ENCODE assay signal across 19 cellular contexts in the genomic region with DNA sequence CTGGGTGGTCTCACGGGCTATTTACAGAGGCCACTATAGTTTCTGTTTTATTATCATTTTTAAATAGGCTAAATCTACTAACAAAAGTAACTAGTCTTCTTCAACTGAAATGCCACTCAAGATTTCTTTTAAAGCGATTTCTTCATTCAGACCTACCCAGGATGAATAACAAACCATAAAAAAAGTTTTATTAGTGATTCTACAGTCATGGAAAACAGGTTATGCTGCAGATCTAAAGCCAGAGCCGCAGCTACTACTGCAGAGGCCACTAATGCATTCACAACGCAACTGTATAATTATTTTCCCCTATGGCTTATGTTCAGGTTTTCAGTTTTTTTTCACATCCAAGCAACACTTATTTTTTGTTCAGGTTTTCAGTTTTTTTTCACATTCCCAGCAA.
A peak's percentile ranks its signal among the peaks of the same experiment; 100 is the strongest.
DNase-seq lines count a peak whose midpoint lies in the region; ATAC-seq and TF ChIP-seq lines count a peak whose summit lies in the region.
"Had no signal": no experiment of that assay in that cellular context is flagged by ENCODE, and none has a peak within 500 bp of the region (broad histone marks: within the 10 kb centered on the region; RNA-seq: fewer than 3 reads in every experiment).

No MANE protein-coding gene starts in this region.

- H3K4me1 ChIP-seq in ACC112 (ENCODE audit: control insufficient read depth, insufficient read depth, low read length, unreplicated experiment) (peaks cover 30% of the 10 kb centered on the region), endodermal cell (ENCODE audit: control insufficient read depth, insufficient read depth, low read length) (peaks cover 5% of the 10 kb centered on the region)
- H3K4me1 ChIP-seq: spleen, tibial nerve had no signal

- TF ChIP-seq CTCF in LNCaP clone FGC (IDR thresholded peaks at IDR 0.05; ENCODE audit: control insufficient read depth, extremely low read depth, insufficient read depth) (no peak), endodermal cell (conservative IDR thresholded peaks at IDR 0.05) (no peak), nephron progenitor cell (IDR thresholded peaks at IDR 0.05) (no peak), progenitor cell of endocrine pancreas (IDR thresholded peaks at IDR 0.05; ENCODE audit: unreplicated experiment) (no peak)

- peak overlapping the region; percentile 40 for H3K27ac ChIP-seq in ACC112 (ENCODE audit: low read depth, low read length)
- H3K27ac ChIP-seq in endodermal cell (ENCODE audit: low read depth, low read length), result peak overlapping the region; percentile 9
- H3K27ac ChIP-seq: spleen, tibial nerve had no signal

- H3K27me3 Mint-ChIP-seq in endodermal cell (ENCODE audit: insufficient read depth) (no peaks in the 10 kb centered on the region), nephron progenitor cell (ENCODE audit: low read depth, poor library complexity) (no peaks in the 10 kb centered on the region), progenitor cell of endocrine pancreas (peaks cover 3% of the 10 kb centered on the region)
- H3K27me3 Mint-ChIP-seq: activated naive CD8-positive, alpha-beta T cell treated with anti-CD3 and anti-CD28 coated beads for 36 hours had no signal

- H3K9me3 ChIP-seq in endodermal cell (ENCODE audit: control insufficient read depth, low read length), result no peaks in the 10 kb centered on the region
- H3K9me3 ChIP-seq: spleen, tibial nerve had no signal

- H3K79me2 ChIP-seq in ACC112 (ENCODE audit: control insufficient read depth, insufficient read depth, low read length, unreplicated experiment), result no peaks in the 10 kb centered on the region

- H3K36me3 ChIP-seq in ACC112 (ENCODE audit: insufficient read depth, low read length), result no peaks in the 10 kb centered on the region
- H3K36me3 ChIP-seq in endodermal cell (ENCODE audit: control insufficient read depth, insufficient read depth, low read length), result no peaks in the 10 kb centered on the region
- H3K36me3 ChIP-seq: spleen, tibial nerve had no signal

- H3K4me3 ChIP-seq in ACC112 (ENCODE audit: low read depth, low read length) (peak overlapping the region; percentile 55; the same call in 1 of the 2 replicates), LNCaP clone FGC (ENCODE audit: low read depth, low read length) (no peak overlapping the region), endodermal cell (ENCODE audit: low read length) (no peak overlapping the region)
- H3K4me3 ChIP-seq: spleen, tibial nerve had no signal

- ATAC-seq in HG02678 (IDR thresholded peaks at IDR 0.05; ENCODE audit: unreplicated experiment) (no peak), GM19035 (IDR thresholded peaks at IDR 0.05; ENCODE audit: unreplicated experiment) (no peak)
- ATAC-seq: HCT116; Right ventricle myocardium inferior; stimulated activated memory B cell treated with anti-CD40 and anti-IgM and Interleukin-4, amounts not matched to agents 10 μg/mL and 1 μg/mL and 100 μg/mL, for 72 hours; T-helper 17 cell had no signal

- H3K4me3 Mint-ChIP-seq in endodermal cell, result no peak overlapping the region
- H3K4me3 Mint-ChIP-seq in nephron progenitor cell, result peak overlapping the region; percentile 84
- no peak overlapping the region for H3K4me3 Mint-ChIP-seq in progenitor cell of endocrine pancreas (ENCODE audit: low read depth)
- H3K4me3 Mint-ChIP-seq: activated naive CD8-positive, alpha-beta T cell treated with anti-CD3 and anti-CD28 coated beads for 36 hours; CD4-positive, alpha-beta memory T cell; stimulated activated memory B cell treated with anti-CD40 and anti-IgM and Interleukin-4, amounts not matched to agents 10 μg/mL and 1 μg/mL and 100 μg/mL, for 72 hours; T-helper 17 cell had no signal

- H3K9me3 Mint-ChIP-seq in endodermal cell (no peaks in the 10 kb centered on the region), nephron progenitor cell (no peaks in the 10 kb centered on the region), progenitor cell of endocrine pancreas (ENCODE audit: low read depth) (no peaks in the 10 kb centered on the region)
- H3K9me3 Mint-ChIP-seq: activated naive CD8-positive, alpha-beta T cell treated with anti-CD3 and anti-CD28 coated beads for 36 hours; stimulated activated memory B cell treated with anti-CD40 and anti-IgM and Interleukin-4, amounts not matched to agents 10 μg/mL and 1 μg/mL and 100 μg/mL, for 72 hours had no signal

- H2AFZ ChIP-seq in ACC112 (ENCODE audit: low read length, unreplicated experiment), result peak overlapping the region; percentile 35

- H3K27me3 ChIP-seq in ACC112 (ENCODE audit: insufficient read depth, low read length) (no peaks in the 10 kb centered on the region), endodermal cell (ENCODE audit: control insufficient read depth, insufficient read depth, low read length, poor library complexity, severe bottlenecking) (peaks cover 6% of the 10 kb centered on the region)
- H3K27me3 ChIP-seq: spleen, tibial nerve had no signal

- H3K36me3 Mint-ChIP-seq in endodermal cell (ENCODE audit: low read depth), result peaks cover 2% of the 10 kb centered on the region
- H3K36me3 Mint-ChIP-seq in nephron progenitor cell (ENCODE audit: low read depth), result peaks cover 12% of the 10 kb centered on the region
- H3K36me3 Mint-ChIP-seq in progenitor cell of endocrine pancreas (ENCODE audit: insufficient read depth), result peaks cover 2% of the 10 kb centered on the region
- H3K36me3 Mint-ChIP-seq: activated naive CD8-positive, alpha-beta T cell treated with anti-CD3 and anti-CD28 coated beads for 36 hours; CD4-positive, alpha-beta memory T cell; stimulated activated memory B cell treated with anti-CD40 and anti-IgM and Interleukin-4, amounts not matched to agents 10 μg/mL and 1 μg/mL and 100 μg/mL, for 72 hours had no signal

- H3K27ac Mint-ChIP-seq in endodermal cell (no peak overlapping the region), nephron progenitor cell (peak overlapping the region; percentile 96), progenitor cell of endocrine pancreas (no peak overlapping the region)
- H3K27ac Mint-ChIP-seq: activated naive CD8-positive, alpha-beta T cell treated with anti-CD3 and anti-CD28 coated beads for 36 hours; CD4-positive, alpha-beta memory T cell; stimulated activated memory B cell treated with anti-CD40 and anti-IgM and Interleukin-4, amounts not matched to agents 10 μg/mL and 1 μg/mL and 100 μg/mL, for 72 hours; T-helper 17 cell had no signal

- no peak overlapping the region for H3K9ac ChIP-seq in endodermal cell (ENCODE audit: extremely low read depth, low read length, poor library complexity, severe bottlenecking)

- peaks cover 28% of the 10 kb centered on the region for H3K4me1 Mint-ChIP-seq in endodermal cell
- peaks cover 60% of the 10 kb centered on the region for H3K4me1 Mint-ChIP-seq in nephron progenitor cell
- peaks cover 11% of the 10 kb centered on the region for H3K4me1 Mint-ChIP-seq in progenitor cell of endocrine pancreas (ENCODE audit: low read depth)
- H3K4me1 Mint-ChIP-seq: activated naive CD8-positive, alpha-beta T cell treated with anti-CD3 and anti-CD28 coated beads for 36 hours; CD4-positive, alpha-beta memory T cell; stimulated activated memory B cell treated with anti-CD40 and anti-IgM and Interleukin-4, amounts not matched to agents 10 μg/mL and 1 μg/mL and 100 μg/mL, for 72 hours had no signal

- WGBS in endodermal cell (ENCODE audit: insufficient coverage in 1 of 2, insufficient read length in 1 of 2), 2 experiments, result 37 to 54% methylated on average over 2 to 3 of the region's 4 CpGs

- DNase-seq in LNCaP clone FGC (ENCODE audit: low read depth), result peak; percentile 67
- no peak for DNase-seq in endodermal cell
- DNase-seq in nephron progenitor cell, result no peak
- no peak for DNase-seq in progenitor cell of endocrine pancreas (ENCODE audit: low spot score, unreplicated experiment)
- no peak for DNase-seq in AG08396 (ENCODE audit: low spot score)
- DNase-seq: activated naive CD8-positive, alpha-beta T cell treated with anti-CD3 and anti-CD28 coated beads for 36 hours; CD4-positive, alpha-beta memory T cell; DMS79 treated with DMSO at 0.1 percent for 48 hours; hypothalamus; NCI-H1436; spleen; T-helper 17 cell had no signal
